In the genomic region with DNA sequence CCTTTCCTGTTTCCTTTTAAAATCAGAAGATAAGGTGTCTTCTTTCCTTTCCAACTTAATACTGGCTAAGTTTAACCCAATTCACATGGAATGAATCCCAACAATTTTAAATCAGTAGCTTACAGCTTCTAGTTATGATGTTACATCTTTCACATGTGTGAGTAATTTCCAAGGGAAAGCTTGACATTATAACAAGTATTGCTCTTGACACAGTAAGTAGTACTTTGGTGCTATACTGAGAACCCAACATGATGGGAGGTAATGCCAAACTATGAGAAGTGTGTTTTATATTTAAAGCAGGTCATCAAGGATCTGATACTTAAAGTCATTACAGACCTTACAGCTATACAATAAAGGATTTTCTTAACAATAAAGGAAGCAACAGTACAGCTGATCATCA, we compare ENCODE assay signal across 25 cellular contexts. TPM values are rescaled to one million over a fixed set of nuclear protein-coding genes. Genes with fewer than 3 reads are reported as not detected.
DNase-seq lines count a peak whose midpoint lies in the region; ATAC-seq and TF ChIP-seq lines count a peak whose summit lies in the region.
"Had no signal": no experiment of that assay in that cellular context is flagged by ENCODE, and none has a peak within 500 bp of the region (broad histone marks: within the 10 kb centered on the region; RNA-seq: fewer than 3 reads in every experiment).

No MANE protein-coding gene starts in this region.

- no peak for TF ChIP-seq CTCF in H9 (conservative IDR thresholded peaks at IDR 0.05)
- TF ChIP-seq CTCF in spleen (IDR thresholded peaks at IDR 0.05 in 8 of 11, conservative IDR thresholded peaks at IDR 0.05 in 3 of 11) = no peak

- H3K4ac ChIP-seq in H9 (ENCODE audit: low read depth, low read length) = no peak overlapping the region

- H3K27me3 ChIP-seq in H9 (ENCODE audit: insufficient read depth, low read length) = no peaks in the 10 kb centered on the region
- no peaks in the 10 kb centered on the region for H3K27me3 ChIP-seq in spleen (replicated peaks in 1 of 7)
- H3K27me3 ChIP-seq: BE2C; BLaER1 treated with 17β-estradiol and CSF1 and Interleukin-3, amounts not matched to agents 10 nM and 100 nM had no signal

- intact Hi-C loops in activated CD4-positive, alpha-beta T cell treated with anti-CD3 and anti-CD28 coated beads for 36 hours (cut with DNase I, micrococcal nuclease) = no loop called here
- intact Hi-C loops in spleen (cut with DNase I; ENCODE audit: low total_unique reads) = no loop called here

- H4K5ac ChIP-seq in H9 (ENCODE audit: insufficient read length, low read depth, low read length) = no peak overlapping the region

- H2BK15ac ChIP-seq in H9 (ENCODE audit: low read depth, low read length) = no peak overlapping the region

- no peak overlapping the region for H3K4me2 ChIP-seq in H9 (ENCODE audit: insufficient read depth, insufficient read length, low read length)
- H3K4me2 ChIP-seq: A549; BLaER1 treated with 17β-estradiol and CSF1 and Interleukin-3, amounts not matched to agents 10 nM and 100 nM had no signal

- H3K56ac ChIP-seq in H9 (ENCODE audit: insufficient read length, low read depth, low read length) = no peak overlapping the region

- H3K18ac ChIP-seq in H9 (ENCODE audit: insufficient read length, low read depth, low read length) = no peak overlapping the region

- no peak overlapping the region for H2AK5ac ChIP-seq in H9 (ENCODE audit: insufficient read length, low read length)

- no peaks in the 10 kb centered on the region for H3K27me3 Mint-ChIP-seq in activated CD4-positive, alpha-beta T cell treated with anti-CD3 and anti-CD28 coated beads for 36 hours
- no peaks in the 10 kb centered on the region for H3K27me3 Mint-ChIP-seq in H9 (ENCODE audit: low read depth)
- H3K27me3 Mint-ChIP-seq: CD4-positive, alpha-beta memory T cell had no signal

- no peak overlapping the region for H3T11ph ChIP-seq in H9 (ENCODE audit: low read length)

- H3K9me3 ChIP-seq in H9 (ENCODE audit: control insufficient read depth, low read depth, low read length) (no peaks in the 10 kb centered on the region), spleen (no peaks in the 10 kb centered on the region)
- H3K9me3 ChIP-seq: A549; BE2C; BLaER1 treated with 17β-estradiol and CSF1 and Interleukin-3, amounts not matched to agents 10 nM and 100 nM; HAP-1 had no signal

- H3K9ac ChIP-seq in H9 (ENCODE audit: extremely low read depth, insufficient read length, low read length) = no peak overlapping the region
- H3K9ac ChIP-seq: BLaER1 treated with 17β-estradiol and CSF1 and Interleukin-3, amounts not matched to agents 10 nM and 100 nM; GM23248 had no signal

- no peak overlapping the region for H2BK20ac ChIP-seq in H9 (ENCODE audit: low read depth, low read length, poor library complexity, severe bottlenecking)

- H3K9me3 Mint-ChIP-seq in activated CD4-positive, alpha-beta T cell treated with anti-CD3 and anti-CD28 coated beads for 36 hours (ENCODE audit: low read depth) = no peaks in the 10 kb centered on the region
- H3K9me3 Mint-ChIP-seq in H9 = no peaks in the 10 kb centered on the region; a peak in 1 of 5 replicates
- H3K9me3 Mint-ChIP-seq: CD14-positive monocyte; CD4-positive, alpha-beta memory T cell; HFFc6 had no signal

- no peak for TF ChIP-seq POLR2A in spleen (IDR thresholded peaks at IDR 0.05)

- CTCF ChIA-PET in activated CD4-positive, alpha-beta T cell treated with anti-CD3 and anti-CD28 coated beads for 36 hours (lab: Charles Lee) = no interaction called here

- H4K20me1 ChIP-seq in H9 (ENCODE audit: control insufficient read depth, insufficient read depth, insufficient read length) = no peaks in the 10 kb centered on the region
- H4K20me1 ChIP-seq: BLaER1 treated with 17β-estradiol and CSF1 and Interleukin-3, amounts not matched to agents 10 nM and 100 nM had no signal

- H3K14ac ChIP-seq in H9 (ENCODE audit: insufficient read depth, low read length) = no peak overlapping the region

- H3K27ac Mint-ChIP-seq in activated CD4-positive, alpha-beta T cell treated with anti-CD3 and anti-CD28 coated beads for 36 hours = no peak overlapping the region
- H3K27ac Mint-ChIP-seq in H9 = peak overlapping the region in 2 of 3 experiments; percentile 4 to 61; a peak in 2 of 7 replicates
- H3K27ac Mint-ChIP-seq: CD14-positive monocyte, HFFc6 had no signal

- H3K27ac ChIP-seq in H9 (ENCODE audit: insufficient read length, low read depth, low read length) (no peak overlapping the region), spleen (no peak overlapping the region)
- H3K27ac ChIP-seq: A549; BLaER1 treated with 17β-estradiol and CSF1 and Interleukin-3, amounts not matched to agents 10 nM and 100 nM; GM23248 had no signal

- no peak overlapping the region for H3K4me3 ChIP-seq in spleen
- H3K4me3 ChIP-seq: A549; BLaER1 treated with 17β-estradiol and CSF1 and Interleukin-3, amounts not matched to agents 10 nM and 100 nM; GM12878; GM23248; HAP-1 had no signal

- H3K79me1 ChIP-seq in H9 (ENCODE audit: insufficient read depth, low read depth, low read length, poor library complexity, severe bottlenecking) = no peaks in the 10 kb centered on the region

- H3K36me3 Mint-ChIP-seq in activated CD4-positive, alpha-beta T cell treated with anti-CD3 and anti-CD28 coated beads for 36 hours (ENCODE audit: low read depth) = peaks cover 15% of the 10 kb centered on the region
- H3K36me3 Mint-ChIP-seq in H9 (ENCODE audit: insufficient read depth in 1 of 3, low read depth in 3 of 3) = no peaks in the 10 kb centered on the region; a peak in 1 of 7 replicates

- peaks cover 0 to 14% (median 4%) of the 10 kb centered on the region in 6 donors for H3K36me3 ChIP-seq in spleen
- H3K36me3 ChIP-seq: BE2C, HAP-1 had no signal

- H3K4me1 ChIP-seq in H9 (ENCODE audit: insufficient read depth, low read length) (no peaks in the 10 kb centered on the region), spleen (peaks cover 0 to 3% (median 0%) of the 10 kb centered on the region in 6 donors)
- H3K4me1 ChIP-seq: A549; BE2C; BLaER1 treated with 17β-estradiol and CSF1 and Interleukin-3, amounts not matched to agents 10 nM and 100 nM; HAP-1 had no signal

- no peak overlapping the region for H2BK12ac ChIP-seq in H9 (ENCODE audit: insufficient read length, low read depth, low read length)

- POLR2A ChIA-PET in activated CD4-positive, alpha-beta T cell treated with anti-CD3 and anti-CD28 coated beads for 36 hours (lab: Charles Lee) = interaction anchor here (0.8 kb wide), 1 partner anchor 29 kb away, joined by 4 read pairs; the partner anchor contains the start of genes GTF2E1 and RABL3

- ATAC-seq in activated CD4-positive, alpha-beta T cell treated with anti-CD3 and anti-CD28 coated beads for 36 hours = peak; percentile 36
- ATAC-seq: A549, GM12878 had no signal

- no peak overlapping the region for H2BK120ac ChIP-seq in H9 (ENCODE audit: low read depth, low read length, poor library complexity, severe bottlenecking)

- no peaks in the 10 kb centered on the region for H3K23me2 ChIP-seq in H9 (ENCODE audit: insufficient read length, low read depth, low read length, poor library complexity, severe bottlenecking)

- peaks cover 13% of the 10 kb centered on the region for H3K4me1 Mint-ChIP-seq in activated CD4-positive, alpha-beta T cell treated with anti-CD3 and anti-CD28 coated beads for 36 hours
- peaks cover 3 to 11% of the 10 kb centered on the region in 2 experiments; a peak in 2 of 4 replicates for H3K4me1 Mint-ChIP-seq in H9
- H3K4me1 Mint-ChIP-seq: CD14-positive monocyte had no signal

- no peak for DNase-seq in activated CD4-positive, alpha-beta T cell treated with anti-CD3 and anti-CD28 coated beads for 36 hours
- no peak for DNase-seq in activated CD4-positive, alpha-beta T cell treated with anti-CD3 and anti-CD28 coated beads, Interleukin-2, amount 50 U/mL, for 4 hours
- DNase-seq in H9 (no peak), fibroblast of peridontal ligament (ENCODE audit: extremely low read depth) (peak; percentile 13), spleen (no peak), NK-92 (lab: John Stamatoyannopoulos, UW; ENCODE audit: unreplicated experiment) (no peak)
- no peak for DNase-seq in stimulated activated CD4-positive, alpha-beta T cell treated with anti-CD3 and anti-CD28 coated beads, Interleukin-4, amount 100 ng/mL, for 24 hours
- DNase-seq: 8988T; ACHN; AML-193; BE2C; Calu3; CD4-positive, alpha-beta memory T cell; COR-L47; DMS153; DND-41; GDM1; GM23248; HFFc6 had no signal

- H2AFZ ChIP-seq in H9 (ENCODE audit: low read length) = no peak overlapping the region
- H2AFZ ChIP-seq: GM23248 had no signal

- H3K4me3 Mint-ChIP-seq in activated CD4-positive, alpha-beta T cell treated with anti-CD3 and anti-CD28 coated beads for 36 hours = no peak overlapping the region
- H3K4me3 Mint-ChIP-seq in H9 = no peak overlapping the region
- H3K4me3 Mint-ChIP-seq: CD14-positive monocyte; CD4-positive, alpha-beta memory T cell; HFFc6 had no signal

- no peak overlapping the region for H4K8ac ChIP-seq in H9 (replicated peaks; ENCODE audit: insufficient read length, low read depth, low read length)

- no peak overlapping the region for H4K91ac ChIP-seq in H9 (ENCODE audit: insufficient read length, low read depth, low read length)

- no peaks in the 10 kb centered on the region for H3K79me2 ChIP-seq in H9 (ENCODE audit: insufficient read depth, low read length)

- H3K23ac ChIP-seq in H9 (ENCODE audit: insufficient read length, low read depth, low read length) = no peak overlapping the region

- H2BK5ac ChIP-seq in H9 (ENCODE audit: insufficient read length, low read length) = no peak overlapping the region

RNA-seq across cellular contexts. Expression of gene RABL3, which starts 29.1 kb away (rescaled TPM):
- total RNA-seq in activated CD4-positive, alpha-beta T cell treated with anti-CD3 and anti-CD28 coated beads for 36 hours = 10 to 100 TPM; 35.5 to 37.8 TPM
- total RNA-seq in H9 (2021) (26.7 and 27.0 TPM in 2 replicates), spleen (10 to 100 TPM; 12.0 to 24.0 (median 19.1) TPM)
- 1 to 10 TPM; 4.3 to 7.6 (median 5.3) TPM for polyA plus RNA-seq in spleen

RNA-seq across cellular contexts. Expression of gene GTF2E1, which starts 29.3 kb away (rescaled TPM):
- total RNA-seq in activated CD4-positive, alpha-beta T cell treated with anti-CD3 and anti-CD28 coated beads for 36 hours = 10 to 100 TPM; 26.1 to 27.0 TPM
- total RNA-seq in H9 (2021) (88.8 and 92.0 TPM in 2 replicates), spleen (10 to 100 TPM; 18.7 to 28.3 (median 21.3) TPM)
- polyA plus RNA-seq in spleen = 1 to 10 TPM; 5.2 to 9.0 (median 6.7) TPM

RNA-seq across cellular contexts. Expression of gene HGD, which starts 31.2 kb away (rescaled TPM):
- under 1 TPM; 0.16 to 0.58 TPM for total RNA-seq in activated CD4-positive, alpha-beta T cell treated with anti-CD3 and anti-CD28 coated beads for 36 hours
- total RNA-seq in H9 (2021) (0.33 TPM in 1 of 2 replicates, not detected in the other), spleen (1 to 10 TPM in 2 of 7 donors, under 1 TPM in 4, not detected in 1; 0.17 to 2.8 (median 0.89) TPM)
- polyA plus RNA-seq in spleen = 1 to 10 TPM in 1 of 3 donors, under 1 TPM in 2; 0.45 to 2.6 (median 0.55) TPM
- total RNA-seq: GM23248, H1 had no signal
- polyA plus RNA-seq: CD4-positive, alpha-beta memory T cell; GM23248 had no signal
